In the genomic region with DNA sequence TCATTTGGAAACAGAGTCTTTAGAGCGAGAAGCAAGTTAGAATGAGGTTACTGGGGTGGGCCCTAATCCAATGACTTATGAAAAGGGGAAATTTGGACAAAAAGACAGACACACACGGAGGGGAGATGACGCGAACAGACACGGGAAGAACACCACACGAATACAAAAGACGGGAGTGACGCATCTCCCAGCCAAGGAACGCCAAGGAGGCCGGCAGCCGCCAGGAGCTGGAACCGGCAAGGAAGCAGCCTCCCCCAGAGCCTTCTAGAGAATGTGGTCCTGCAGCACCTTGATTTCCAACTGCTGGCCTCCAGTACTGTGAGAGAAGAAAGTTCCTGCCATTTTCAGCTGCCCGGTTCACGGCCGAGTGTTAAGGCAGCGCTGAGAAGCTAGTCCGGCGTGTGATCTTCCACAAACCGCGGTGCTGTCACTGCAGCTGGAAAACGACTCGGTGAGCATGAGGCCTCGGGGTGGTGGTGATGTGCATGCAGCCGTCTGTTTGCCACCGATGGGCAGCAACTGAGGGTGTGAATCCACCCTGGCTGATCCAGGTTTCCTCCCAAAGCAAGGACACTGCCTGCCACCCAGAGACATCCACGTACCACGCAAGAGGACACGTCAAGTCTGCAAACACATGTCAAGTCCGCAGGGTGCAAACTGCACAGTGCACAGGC, we compare ENCODE assay signal across 23 cellular contexts.
A peak's percentile ranks its signal among the peaks of the same experiment; 100 is the strongest.
DNase-seq lines count a peak whose midpoint lies in the region; ATAC-seq and TF ChIP-seq lines count a peak whose summit lies in the region.
"Had no signal": no experiment of that assay in that cellular context is flagged by ENCODE, and none has a peak within 500 bp of the region (broad histone marks: within the 10 kb centered on the region; RNA-seq: fewer than 3 reads in every experiment).

No MANE protein-coding gene starts in this region.

- H3K9me3 ChIP-seq in left ventricle myocardium inferior (replicated peaks) = no peaks in the 10 kb centered on the region
- H3K9me3 ChIP-seq in uterus = no peaks in the 10 kb centered on the region
- H3K9me3 ChIP-seq: psoas muscle had no signal

- no peak for ATAC-seq in Right ventricle myocardium inferior
- ATAC-seq: activated naive CD8-positive, alpha-beta T cell treated with anti-CD3 and anti-CD28 coated beads, Interleukin-2, amount 50 U/mL, for 24 hours; psoas muscle had no signal

- DNase-seq in Right ventricle myocardium inferior (ENCODE audit: missing footprints) = peak; percentile 61
- no peak for DNase-seq in left ventricle myocardium inferior
- no peak for DNase-seq in mesothelial cell of epicardium (ENCODE audit: low spot score in 2 of 2, unreplicated experiment in 2 of 2)
- DNase-seq in uterus = peak; percentile 69 to 74
- no peak for DNase-seq in NCI-H526 treated with DMSO at 0.1 percent for 48 hours (lab: John Stamatoyannopoulos, UW)
- no peak for DNase-seq in NCI-H1417 (lab: John Stamatoyannopoulos, UW)
- no peak for DNase-seq in NK-92 treated with Interleukin-12 subunit alpha and Interleukin-12 subunit beta, amount 100 ng/mL, for 24 hours (lab: John Stamatoyannopoulos, UW)
- DNase-seq: 8988T; activated CD4-positive, alpha-beta T cell treated with anti-CD3 and anti-CD28 coated beads for 48 hours; activated CD8-positive, alpha-beta memory T cell treated with anti-CD3 and anti-CD28 coated beads, Interleukin-2, amount 50 U/mL, for 4 hours; activated effector memory CD4-positive, alpha-beta T cell treated with Interleukin-2 at 50 U/mL for 16 hours; activated naive CD8-positive, alpha-beta T cell treated with anti-CD3 and anti-CD28 coated beads, Interleukin-2, amount 50 U/mL, for 24 hours; cerebellar nuclear complex; Karpas-422; mesendoderm; NCI-H1417 treated with DMSO at 0.1 percent for 48 hours; NCI-H524; SIG-M5; stimulated activated CD4-positive, alpha-beta T cell treated with anti-CD3 and anti-CD28 coated beads, Interleukin-12 subunit alpha, Interleukin-12 subunit beta, amount 100 ng/mL, for 4 hours; T-helper 1 cell had no signal

- no peak overlapping the region for H3K27ac ChIP-seq in left ventricle myocardium inferior (replicated peaks)
- H3K27ac ChIP-seq in uterus = peak overlapping the region; percentile 28 to 51
- H3K27ac ChIP-seq: C4-2B, psoas muscle had no signal

- TF ChIP-seq CTCF in left ventricle myocardium inferior (IDR thresholded peaks at IDR 0.05; ENCODE audit: borderline replicate concordance) = no peak
- TF ChIP-seq CTCF in brain (conservative IDR thresholded peaks at IDR 0.05) = no peak
- no peak for TF ChIP-seq CTCF in mesothelial cell of epicardium (IDR thresholded peaks at IDR 0.05; ENCODE audit: unreplicated experiment)
- no peak for TF ChIP-seq CTCF in uterus (IDR thresholded peaks at IDR 0.05)

- peaks cover 34% of the 10 kb centered on the region for H3K36me3 Mint-ChIP-seq in brain
- H3K36me3 Mint-ChIP-seq in mesothelial cell of epicardium = peaks cover 31% of the 10 kb centered on the region

- no peak overlapping the region for H3K4me3 ChIP-seq in left ventricle myocardium inferior
- H3K4me3 ChIP-seq in uterus = no peak overlapping the region
- H3K4me3 ChIP-seq: psoas muscle had no signal

- H3K4me1 ChIP-seq in left ventricle myocardium inferior (peaks cover 47% of the 10 kb centered on the region), uterus (peaks cover 0 to 5% of the 10 kb centered on the region in 2 donors)
- H3K4me1 ChIP-seq: psoas muscle had no signal

- no peak for TF ChIP-seq POLR2A in uterus (IDR thresholded peaks at IDR 0.05)

- H3K4me1 Mint-ChIP-seq in brain (peaks cover 53% of the 10 kb centered on the region), mesothelial cell of epicardium (peaks cover 10% of the 10 kb centered on the region)
- H3K4me1 Mint-ChIP-seq: activated naive CD8-positive, alpha-beta T cell treated with anti-CD3 and anti-CD28 coated beads, Interleukin-2, amount 50 U/mL, for 24 hours had no signal

- H3K9me3 Mint-ChIP-seq in brain = peaks cover 0 to 2% (median 0%) of the 10 kb centered on the region in 5 experiments
- no peaks in the 10 kb centered on the region for H3K9me3 Mint-ChIP-seq in mesothelial cell of epicardium
- H3K9me3 Mint-ChIP-seq: activated naive CD8-positive, alpha-beta T cell treated with anti-CD3 and anti-CD28 coated beads, Interleukin-2, amount 50 U/mL, for 24 hours had no signal

- peak overlapping the region in 4 of 5 experiments; percentile 6 to 71 (median 55) for H3K27ac Mint-ChIP-seq in brain
- H3K27ac Mint-ChIP-seq in mesothelial cell of epicardium = peak overlapping the region; percentile 62
- H3K27ac Mint-ChIP-seq: activated naive CD8-positive, alpha-beta T cell treated with anti-CD3 and anti-CD28 coated beads, Interleukin-2, amount 50 U/mL, for 24 hours had no signal

- H3K27me3 Mint-ChIP-seq in brain (no peaks in the 10 kb centered on the region), mesothelial cell of epicardium (ENCODE audit: low read depth) (no peaks in the 10 kb centered on the region)
- H3K27me3 Mint-ChIP-seq: activated naive CD8-positive, alpha-beta T cell treated with anti-CD3 and anti-CD28 coated beads, Interleukin-2, amount 50 U/mL, for 24 hours had no signal

- H3K36me3 ChIP-seq in left ventricle myocardium inferior (peaks cover 49% of the 10 kb centered on the region), uterus (no peaks in the 10 kb centered on the region)

- intact Hi-C loops in Right ventricle myocardium inferior (cut with DNase I) (no loop called here), left ventricle myocardium inferior (cut with micrococcal nuclease) (no loop called here), uterus (cut with DNase I; ENCODE audit: low total_unique reads) (no loop called here)

- H3K27me3 ChIP-seq in left ventricle myocardium inferior (ENCODE audit: low read depth) (no peaks in the 10 kb centered on the region), uterus (no peaks in the 10 kb centered on the region)

- H3K4me3 Mint-ChIP-seq in brain (no peak overlapping the region), mesothelial cell of epicardium (no peak overlapping the region)
- H3K4me3 Mint-ChIP-seq: activated naive CD8-positive, alpha-beta T cell treated with anti-CD3 and anti-CD28 coated beads, Interleukin-2, amount 50 U/mL, for 24 hours had no signal

Comparison
In these comparisons a context has a peak if more than half of its experiments do, and no peak if none do; other contexts are left out.
1. DNase-seq: peak in Right ventricle myocardium inferior (single experiment) and uterus (2 of 2); none in left ventricle myocardium inferior (single experiment), mesothelial cell of epicardium (0 of 2), NCI-H526 treated with DMSO at 0.1 percent for 48 hours (single experiment), NCI-H1417 (0 of 3) and NK-92 treated with Interleukin-12 subunit alpha and Interleukin-12 subunit beta, amount 100 ng/mL, for 24 hours (single experiment).